8 cellular contexts compared by ENCODE assay signal in genomic region chr19:940591-941291, GRCh38. TPM values are rescaled to one million over a fixed set of nuclear protein-coding genes. Genes with fewer than 3 reads are reported as not detected.
DNase-seq lines count a peak whose midpoint lies in the region; ATAC-seq and TF ChIP-seq lines count a peak whose summit lies in the region.

No MANE protein-coding gene starts in this region.

- H3K9me3 Mint-ChIP-seq in nephron progenitor cell: peaks cover 14% of the 10 kb centered on the region

- H3K4me1 Mint-ChIP-seq in nephron progenitor cell: peaks cover 36% of the 10 kb centered on the region

- no peaks in the 10 kb centered on the region for H3K36me3 ChIP-seq in transverse colon

- TF ChIP-seq CTCF in nephron progenitor cell (IDR thresholded peaks at IDR 0.05) (no peak), transverse colon (IDR thresholded peaks at IDR 0.05) (no peak)

- intact Hi-C loops in transverse colon (cut with DNase I; ENCODE audit: low total_unique reads): no loop called here

- H3K27me3 ChIP-seq in transverse colon: no peaks in the 10 kb centered on the region

- peak; percentile 61 for DNase-seq in NCI-H1436 (lab: John Stamatoyannopoulos, UW)
- DNase-seq in NCI-H1436 treated with DMSO at 0.1 percent for 48 hours (lab: John Stamatoyannopoulos, UW): no peak
- peak; percentile 69 for DNase-seq in NCI-H2171 treated with DMSO at 0.1 percent for 48 hours (lab: John Stamatoyannopoulos, UW)
- peak; percentile 48 for DNase-seq in activated CD8-positive, alpha-beta memory T cell treated with anti-CD3 and anti-CD28 coated beads, Interleukin-2, amount 50 U/mL, for 1 hour (ENCODE audit: extremely low read depth)
- no peak for DNase-seq in epithelial cell of prostate (ENCODE audit: low read depth, low spot score)
- no peak for DNase-seq in nephron progenitor cell
- DNase-seq in transverse colon: peak; percentile 86

- peaks cover 82% of the 10 kb centered on the region for H3K36me3 Mint-ChIP-seq in nephron progenitor cell (ENCODE audit: low read depth)

- no peak for TF ChIP-seq EP300 in transverse colon (IDR thresholded peaks at IDR 0.05; ENCODE audit: low read depth)

- WGBS in transverse colon (ENCODE audit: low coverage in 1 of 2), 2 donors: 45% methylated on average over 9 of the region's 64 CpGs; no CpG with 5 or more reads in 1 of the 2 donors

- H3K27ac ChIP-seq in epithelial cell of prostate (peak overlapping the region; percentile 60), transverse colon (peak overlapping the region; percentile 79 to 85 (median 82))

- in situ Hi-C loops in transverse colon (cut with MboI; ENCODE audit: low pct_ligation_motif_present in 1 of 4, low pct_unique_long_range_greater_than_20kb in 1 of 4, low sequenced_read_pairs in 3 of 4): no loop called here

- ATAC-seq in HG03139 (IDR thresholded peaks at IDR 0.05; ENCODE audit: unreplicated experiment): no peak

- peaks cover 11 to 44% (median 24%) of the 10 kb centered on the region in 4 donors for H3K4me1 ChIP-seq in transverse colon

- H3K27ac Mint-ChIP-seq in nephron progenitor cell: peak overlapping the region; percentile 94

- no peak overlapping the region for H3K4me3 Mint-ChIP-seq in nephron progenitor cell

- no peaks in the 10 kb centered on the region for H3K9me3 ChIP-seq in transverse colon

- no peaks in the 10 kb centered on the region for H3K27me3 Mint-ChIP-seq in nephron progenitor cell (ENCODE audit: low read depth, poor library complexity)

- TF ChIP-seq POLR2A in transverse colon (IDR thresholded peaks at IDR 0.05): no peak

- peak overlapping the region in 3 of 4 donors; percentile 7 to 32 (median 21) for H3K4me3 ChIP-seq in transverse colon

RNA-seq across cellular contexts. Expression of gene ARID3A, which starts 14.9 kb away (rescaled TPM):
- total RNA-seq in transverse colon: 1 to 10 TPM; 2.2 to 8.7 (median 4.3) TPM

RNA-seq across cellular contexts. Expression of gene KISS1R, which starts 23.6 kb away (rescaled TPM):
- total RNA-seq in transverse colon: not detected

RNA-seq across cellular contexts. Expression of gene R3HDM4, which starts 27.7 kb away (rescaled TPM):
- total RNA-seq in transverse colon: 10 to 100 TPM; 43.8 to 49.4 (median 46.7) TPM

RNA-seq across cellular contexts. Expression of gene WDR18, which starts 43.4 kb away (rescaled TPM):
- 10 to 100 TPM; 23.1 to 47.4 (median 39.0) TPM for total RNA-seq in transverse colon

RNA-seq across cellular contexts. Expression of gene RNU6-9, which starts 47.5 kb away (rescaled TPM):
- not detected for total RNA-seq in transverse colon

Comparison
In these comparisons a context has a peak if more than half of its experiments do, and no peak if none do; other contexts are left out.
1. DNase-seq: peak in NCI-H1436 (single experiment), NCI-H2171 treated with DMSO at 0.1 percent for 48 hours (single experiment), activated CD8-positive, alpha-beta memory T cell treated with anti-CD3 and anti-CD28 coated beads, Interleukin-2, amount 50 U/mL, for 1 hour (single experiment) and transverse colon (single experiment); none in NCI-H1436 treated with DMSO at 0.1 percent for 48 hours (single experiment), epithelial cell of prostate (single experiment) and nephron progenitor cell (single experiment).